25 cellular contexts compared by ENCODE assay signal in the genomic region with DNA sequence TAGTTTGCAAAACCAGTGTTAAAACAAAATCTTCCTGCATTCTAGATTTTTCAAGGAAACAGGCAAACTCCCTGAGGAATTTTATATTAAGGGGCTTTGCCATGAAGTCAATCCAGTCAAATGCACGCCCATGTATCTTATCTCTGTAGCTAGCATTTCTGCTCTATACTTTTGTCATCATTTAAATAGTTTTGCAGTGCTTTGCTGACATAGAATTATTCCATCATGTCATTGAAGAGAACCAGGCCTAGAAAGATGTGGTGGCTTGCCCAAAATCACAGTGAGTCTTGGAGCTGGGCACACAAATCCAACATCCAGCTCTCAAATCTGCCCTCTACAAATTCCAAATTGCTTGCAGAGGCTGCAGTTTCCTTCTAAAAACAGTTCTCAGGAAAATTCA.
DNase-seq lines count a peak whose midpoint lies in the region; ATAC-seq, FAIRE-seq and TF ChIP-seq lines count a peak whose summit lies in the region.
"Had no signal": no experiment of that assay in that cellular context is flagged by ENCODE, and none has a peak within 500 bp of the region (broad histone marks: within the 10 kb centered on the region; RNA-seq: fewer than 3 reads in every experiment).

No MANE protein-coding gene starts in this region.

- DNase-seq in adipocyte (ENCODE audit: low read depth) (no peak), H1 (ENCODE audit: low read depth in 1 of 2, low spot score in 2 of 2) (no peak), vagina (ENCODE audit: extremely low spot score in 2 of 2) (no peak), NK-92 (lab: John Stamatoyannopoulos, UW; ENCODE audit: unreplicated experiment) (no peak)
- DNase-seq: 8988T; ACHN; BE2C; C1 segment of cervical spinal cord; CD4-positive, alpha-beta memory T cell; CD4-positive, CD25-positive, alpha-beta regulatory T cell; CD8-positive, alpha-beta memory T cell; COR-L47; DMS 273 treated with DMSO at 0.1 percent for 48 hours; DMS153; DMS53; DMS79; DND-41; EL; GDM1 had no signal

- POLR2A ChIA-PET in H1 (lab: Charles Lee; ENCODE audit: partially characterized antibody) = no interaction called here

- CTCF ChIA-PET in H1 (lab: Charles Lee; ENCODE audit: partially characterized antibody) = interaction anchor here (1.0 kb wide), 1 partner anchor 152 kb away, joined by 3 read pairs; no protein-coding TSS in a partner anchor

- no peaks in the 10 kb centered on the region for H3K23me2 ChIP-seq in H1 (ENCODE audit: low read depth, low read length)

- H2BK20ac ChIP-seq in H1 (ENCODE audit: low read length) = no peak overlapping the region

- H3K36me3 ChIP-seq in adipocyte (ENCODE audit: control insufficient read depth, insufficient read depth, low read length, severe bottlenecking) (no peaks in the 10 kb centered on the region), H1 (ENCODE audit: control insufficient read depth in 2 of 4, insufficient read depth in 4 of 4, low read length in 3 of 4) (no peaks in the 10 kb centered on the region), vagina (no peaks in the 10 kb centered on the region)
- H3K36me3 ChIP-seq: BE2C, BLaER1 had no signal

- no peak overlapping the region for H2BK15ac ChIP-seq in H1 (ENCODE audit: low read length)

- H3K9ac ChIP-seq in adipocyte (ENCODE audit: low read length) (peak overlapping the region; percentile 0), H1 (replicated peaks in 1 of 4; ENCODE audit: extremely low read depth in 1 of 4, low read depth in 3 of 4, low read length in 3 of 4) (no peak overlapping the region)
- H3K9ac ChIP-seq: BLaER1 had no signal

- no peaks in the 10 kb centered on the region for H3K79me2 ChIP-seq in H1 (ENCODE audit: control insufficient read depth in 1 of 2, insufficient read depth in 2 of 2, low read length in 2 of 2)

- intact Hi-C loops in vagina (cut with DNase I) = no loop called here

- 0 out of 2 replicates have a peak overlapping the region, but pooled peaks have one; percentile 42 for H2AFZ ChIP-seq in H1 (ENCODE audit: low read length)

- H2AK5ac ChIP-seq in H1 (ENCODE audit: low read depth, low read length) = no peak overlapping the region

- H3K27ac ChIP-seq in H1 (ENCODE audit: low read depth, low read length) (no peak overlapping the region), vagina (peak overlapping the region; percentile 64)
- H3K27ac ChIP-seq: BLaER1 had no signal

- TF ChIP-seq CTCF in H1 (IDR thresholded peaks at IDR 0.05; ENCODE audit: control extremely low read depth in 1 of 3, insufficient read depth in 1 of 3, low read depth in 1 of 3, low read length in 3 of 3) = no peak
- no peak for TF ChIP-seq CTCF in vagina (IDR thresholded peaks at IDR 0.05)

- H3K4me3 ChIP-seq in adipocyte (ENCODE audit: low read length) (no peak overlapping the region), H1 (ENCODE audit: extremely low read depth in 1 of 4, insufficient read depth in 2 of 4, low read depth in 3 of 4, low read length in 4 of 4) (no peak overlapping the region), vagina (no peak overlapping the region)
- H3K4me3 ChIP-seq: BLaER1, GM12878 had no signal

- H4K20me1 ChIP-seq in H1 (replicated peaks in 1 of 2; ENCODE audit: control insufficient read depth in 1 of 2, insufficient read depth in 2 of 2, low read length in 2 of 2) = no peaks in the 10 kb centered on the region
- H4K20me1 ChIP-seq: BLaER1 had no signal

- no peak overlapping the region for H3K18ac ChIP-seq in H1 (ENCODE audit: extremely low read depth, low read length)

- no peaks in the 10 kb centered on the region for H3K79me1 ChIP-seq in H1 (ENCODE audit: low read depth, low read length)

- H4K8ac ChIP-seq in H1 (ENCODE audit: extremely low read depth, insufficient read depth, low read length) = no peak overlapping the region

- TF ChIP-seq POLR2A in H1 (IDR thresholded peaks at IDR 0.05; ENCODE audit: control extremely low read depth in 1 of 2, low read depth in 2 of 2, low read length in 2 of 2) (no peak), vagina (IDR thresholded peaks at IDR 0.05) (no peak)

- no peaks in the 10 kb centered on the region for H3K27me3 ChIP-seq in adipocyte (replicated peaks; ENCODE audit: control insufficient read depth, insufficient read depth, low read length)
- no peaks in the 10 kb centered on the region for H3K27me3 ChIP-seq in H1 (replicated peaks in 1 of 4; ENCODE audit: control insufficient read depth in 3 of 4, extremely low read depth in 1 of 4, insufficient read depth in 3 of 4, low read length in 3 of 4)
- no peaks in the 10 kb centered on the region for H3K27me3 ChIP-seq in vagina
- H3K27me3 ChIP-seq: BE2C, BLaER1 had no signal

- H3K4ac ChIP-seq in H1 (replicated peaks; ENCODE audit: insufficient read length, low read depth, low read length) = no peak overlapping the region

- FAIRE-seq in H1 (lab: Jason Lieb, UNC) = no peak
- FAIRE-seq: A204.1, GM12878, GM12892, GM18507 had no signal

- no peak overlapping the region for H2BK12ac ChIP-seq in H1 (ENCODE audit: low read depth, low read length)

- H3K14ac ChIP-seq in H1 (ENCODE audit: insufficient read length) = no peak overlapping the region

- no peak overlapping the region for H3K23ac ChIP-seq in H1 (ENCODE audit: insufficient read length)

- no peak for ATAC-seq in HG03457 (IDR thresholded peaks at IDR 0.05; ENCODE audit: unreplicated experiment)
- ATAC-seq: GM12878 had no signal

- TF ChIP-seq RAD21 in H1 (IDR thresholded peaks at IDR 0.05 in 1 of 2, conservative IDR thresholded peaks at IDR 0.05 in 1 of 2; ENCODE audit: low read depth in 2 of 2, low read length in 2 of 2) = no peak

- H2BK5ac ChIP-seq in H1 (ENCODE audit: low read depth, low read length) = no peak overlapping the region

- H2BK120ac ChIP-seq in H1 (replicated peaks; ENCODE audit: low read depth, low read length) = no peak overlapping the region

- no peak for TF ChIP-seq EP300 in H1 (IDR thresholded peaks at IDR 0.05; ENCODE audit: borderline replicate concordance in 1 of 2, low read depth in 2 of 2, low read length in 2 of 2)

- H3K56ac ChIP-seq in H1 (replicated peaks; ENCODE audit: insufficient read length, low read depth, low read length) = no peak overlapping the region

- no peak overlapping the region for H4K5ac ChIP-seq in H1 (ENCODE audit: insufficient read length, low read depth, low read length)

- WGBS in H1 (ENCODE audit: extremely low coverage in 1 of 2, insufficient coverage in 1 of 2, insufficient read length in 1 of 2, insufficient replicate concordance in 2 of 2, low coverage in 1 of 2, low lambda C conversion rate in 2 of 2, missing lambda C conversion rate in 1 of 2), 2 experiments = 100% methylated on average over 1 of the region's 1 CpG; no CpG with 5 or more reads in 1 of the 2 experiments

- H4K91ac ChIP-seq in H1 (replicated peaks; ENCODE audit: insufficient read length, low read length) = no peak overlapping the region

- H3K9me3 ChIP-seq in adipocyte (ENCODE audit: control insufficient read depth, low read length) (no peaks in the 10 kb centered on the region), H1 (ENCODE audit: insufficient read depth in 2 of 2, low read depth in 1 of 2, low read length in 1 of 2) (no peaks in the 10 kb centered on the region), vagina (no peaks in the 10 kb centered on the region)
- H3K9me3 ChIP-seq: BE2C, BLaER1 had no signal

- H3K4me1 ChIP-seq in adipocyte (ENCODE audit: control insufficient read depth, insufficient read depth, low read length) (peaks cover 41% of the 10 kb centered on the region), H1 (replicated peaks in 1 of 4; ENCODE audit: control insufficient read depth in 3 of 4, insufficient read depth in 4 of 4, low read length in 3 of 4) (no peaks in the 10 kb centered on the region), vagina (peaks cover 51% of the 10 kb centered on the region)

- H3K4me2 ChIP-seq in H1 (ENCODE audit: insufficient read depth in 1 of 2, low read depth in 2 of 2, low read length in 2 of 2) = no peak overlapping the region
- H3K4me2 ChIP-seq: BLaER1 had no signal

TF ChIP-seq in H1, 55 proteins besides CTCF, POLR2A, EP300 and RAD21:
- TF ChIP-seq HDAC6 (IDR thresholded peaks at IDR 0.05; ENCODE audit: low read depth, low read length) (no peak), YY1 (IDR thresholded peaks at IDR 0.05; ENCODE audit: low read depth, low read length) (no peak), TAF1 (IDR thresholded peaks at IDR 0.05; ENCODE audit: low read depth, low read length) (no peak), CEBPB (IDR thresholded peaks at IDR 0.05; ENCODE audit: low read depth, low read length) (no peak), CBX8 (IDR thresholded peaks at IDR 0.05; ENCODE audit: borderline replicate concordance, low read depth, low read length) (no peak), SP4 (IDR thresholded peaks at IDR 0.05; ENCODE audit: low read length) (no peak), GTF2F1 (IDR thresholded peaks at IDR 0.05; ENCODE audit: borderline replicate concordance, low read depth, low read length) (no peak), RFX5 (IDR thresholded peaks at IDR 0.05; ENCODE audit: borderline replicate concordance, low read depth, low read length) (no peak), TEAD4 (IDR thresholded peaks at IDR 0.05; ENCODE audit: low read depth, low read length) (no peak), BRCA1 (IDR thresholded peaks at IDR 0.05; ENCODE audit: low read depth, low read length) (no peak), CTBP2 (IDR thresholded peaks at IDR 0.05; ENCODE audit: borderline replicate concordance, insufficient read depth, insufficient read length, low read length) (no peak), KDM4A (IDR thresholded peaks at IDR 0.05; ENCODE audit: low read depth, low read length, severe bottlenecking) (no peak), RNF2 (IDR thresholded peaks at IDR 0.05; ENCODE audit: borderline replicate concordance, low read depth, low read length, missing control alignments, poor library complexity, severe bottlenecking) (no peak), PHF8 (conservative IDR thresholded peaks at IDR 0.05; ENCODE audit: low read depth, low read length) (no peak), TAF7 (optimal IDR thresholded peaks at IDR 0.05; ENCODE audit: borderline replicate concordance, low read depth, low read length) (no peak), BCL11A (IDR thresholded peaks at IDR 0.05; ENCODE audit: low read depth in 2 of 2, low read length in 2 of 2) (no peak), CBX5 (IDR thresholded peaks at IDR 0.05; ENCODE audit: low read depth, low read length) (no peak), HDAC2 (IDR thresholded peaks at IDR 0.05; ENCODE audit: borderline replicate concordance in 1 of 2, low read depth in 2 of 2, low read length in 2 of 2) (no peak), CREB1 (IDR thresholded peaks at IDR 0.05) (no peak)
